8 cellular contexts compared by ENCODE assay signal in the genomic region with DNA sequence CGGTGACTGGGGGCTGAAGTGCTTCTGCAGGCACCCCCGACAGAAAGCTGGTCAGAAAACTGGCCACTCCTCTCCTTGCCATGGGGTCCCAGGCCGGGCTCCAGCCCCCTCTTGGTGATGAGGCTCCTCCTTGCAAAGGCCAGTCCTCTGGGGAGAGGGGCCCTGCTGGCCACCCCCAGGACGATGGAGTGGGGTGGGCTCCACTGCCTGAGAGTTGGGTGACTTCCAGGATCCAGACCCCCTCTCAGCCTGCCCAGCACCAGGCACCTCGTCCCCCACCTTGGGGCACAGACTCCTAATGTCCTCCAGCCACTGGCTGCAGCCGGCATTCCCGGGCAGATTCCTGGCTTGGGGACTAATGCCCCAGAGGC. TPM values are rescaled to one million over a fixed set of nuclear protein-coding genes. Genes with fewer than 3 reads are reported as not detected.
DNase-seq lines count a peak whose midpoint lies in the region; ATAC-seq and TF ChIP-seq lines count a peak whose summit lies in the region.

No MANE protein-coding gene starts in this region.

- H3K27me3 ChIP-seq in left lung (no peaks in the 10 kb centered on the region), testis (no peaks in the 10 kb centered on the region)

- H3K36me3 Mint-ChIP-seq in T-helper 1 cell treated with Interleukin-12 subunit alpha and Interleukin-12 subunit beta and Interleukin-4 antibody, amounts not matched to agents 30 μg/mL and 1 μg/mL, for 36 hours (ENCODE audit: low read depth): peaks cover 21% of the 10 kb centered on the region

- H3K27ac ChIP-seq in left lung (peak overlapping the region; percentile 87), testis (peak overlapping the region; percentile 72 to 85)

- no peak overlapping the region for H3K27ac Mint-ChIP-seq in T-helper 1 cell treated with Interleukin-12 subunit alpha and Interleukin-12 subunit beta and Interleukin-4 antibody, amounts not matched to agents 30 μg/mL and 1 μg/mL, for 36 hours

- H3K9me3 ChIP-seq in left lung (no peaks in the 10 kb centered on the region), testis (no peaks in the 10 kb centered on the region)

- H3K4me3 Mint-ChIP-seq in T-helper 1 cell treated with Interleukin-12 subunit alpha and Interleukin-12 subunit beta and Interleukin-4 antibody, amounts not matched to agents 30 μg/mL and 1 μg/mL, for 36 hours: peak overlapping the region; percentile 75

- H3K4me1 ChIP-seq in left lung (peaks cover 19 to 50% of the 10 kb centered on the region in 2 donors), testis (peaks cover 37% of the 10 kb centered on the region)

- H3K4me3 ChIP-seq in left lung: peak overlapping the region; percentile 86 to 94
- peak overlapping the region; percentile 66 to 69 for H3K4me3 ChIP-seq in testis

- ATAC-seq in left lung: no peak
- ATAC-seq in HG03108 (IDR thresholded peaks at IDR 0.05; ENCODE audit: unreplicated experiment): no peak

- no peak for DNase-seq in T-helper 1 cell
- peak; percentile 22 for DNase-seq in astrocyte of the hippocampus (ENCODE audit: low read depth, low spot score)
- DNase-seq in left lung: peak in 1 of 2 donors; percentile 77
- no peak for DNase-seq in testis
- no peak for DNase-seq in SIG-M5 (lab: John Stamatoyannopoulos, UW)
- no peak for DNase-seq in NOMO-1 treated with dmso at 0.1 percent for 144 hours (lab: John Stamatoyannopoulos, UW; ENCODE audit: unreplicated experiment)

- H3K4me1 Mint-ChIP-seq in T-helper 1 cell treated with Interleukin-12 subunit alpha and Interleukin-12 subunit beta and Interleukin-4 antibody, amounts not matched to agents 30 μg/mL and 1 μg/mL, for 36 hours (ENCODE audit: low read depth): peaks cover 27% of the 10 kb centered on the region

- intact Hi-C loops in left lung (cut with DNase I) (no loop called here), testis (cut with DNase I; ENCODE audit: low total_unique reads) (no loop called here)

- no peak for TF ChIP-seq POLR2A in testis (IDR thresholded peaks at IDR 0.05)

- TF ChIP-seq CTCF in left lung (IDR thresholded peaks at IDR 0.05): no peak
- TF ChIP-seq CTCF in testis (IDR thresholded peaks at IDR 0.05): no peak

- H3K36me3 ChIP-seq in left lung: peaks cover 0 to 51% of the 10 kb centered on the region in 2 donors
- no peaks in the 10 kb centered on the region for H3K36me3 ChIP-seq in testis (ENCODE audit: low read depth, missing control alignments)

- no peaks in the 10 kb centered on the region for H3K27me3 Mint-ChIP-seq in T-helper 1 cell treated with Interleukin-12 subunit alpha and Interleukin-12 subunit beta and Interleukin-4 antibody, amounts not matched to agents 30 μg/mL and 1 μg/mL, for 36 hours (ENCODE audit: low read depth)

- 12% methylated on average over 7 of the region's 7 CpGs; no CpG with 5 or more reads in 1 of the 2 donors for WGBS in testis, 2 donors

- no peaks in the 10 kb centered on the region for H3K9me3 Mint-ChIP-seq in T-helper 1 cell treated with Interleukin-12 subunit alpha and Interleukin-12 subunit beta and Interleukin-4 antibody, amounts not matched to agents 30 μg/mL and 1 μg/mL, for 36 hours

RNA-seq across cellular contexts. Expression of a gene that starts 0.4 kb away (rescaled TPM):
- 10 to 100 TPM; 37.1 to 57.6 TPM for total RNA-seq in left lung
- total RNA-seq in testis: 10 to 100 TPM; 15.6 TPM
- polyA plus RNA-seq in testis (ENCODE audit: insufficient read depth, low read depth, low replicate concordance): 9.2 TPM

RNA-seq across cellular contexts. Expression of a gene that starts 18.5 kb away (rescaled TPM):
- 10 to 100 TPM; 12.1 to 35.7 TPM for total RNA-seq in left lung
- 10 to 100 TPM; 16.6 to 23.5 TPM for total RNA-seq in testis
- polyA plus RNA-seq in testis (ENCODE audit: insufficient read depth, low read depth, low replicate concordance): 28.5 TPM

RNA-seq across cellular contexts. Expression of a gene that starts 40.6 kb away (rescaled TPM):
- 100 to 1,000 TPM; 165 to 208 TPM for total RNA-seq in left lung
- total RNA-seq in testis: 100 to 1,000 TPM; 189 to 271 TPM
- 287 TPM for polyA plus RNA-seq in testis (ENCODE audit: insufficient read depth, low read depth, low replicate concordance)

RNA-seq across cellular contexts. Expression of a gene that starts 41.2 kb away (rescaled TPM):
- total RNA-seq in left lung (100 to 1,000 TPM; 178 to 196 TPM), testis (100 to 1,000 TPM; 303 to 340 TPM)
- polyA plus RNA-seq in testis (ENCODE audit: insufficient read depth, low read depth, low replicate concordance): 275 TPM

RNA-seq across cellular contexts. Expression of a gene that starts 53.2 kb away (rescaled TPM):
- total RNA-seq in left lung (10 to 100 TPM; 42.8 to 60.1 TPM), testis (10 to 100 TPM; 19.3 to 22.0 TPM)
- 13.7 TPM for polyA plus RNA-seq in testis (ENCODE audit: insufficient read depth, low read depth, low replicate concordance)
